ENCODE assay signal across 9 cellular contexts in the genomic region with DNA sequence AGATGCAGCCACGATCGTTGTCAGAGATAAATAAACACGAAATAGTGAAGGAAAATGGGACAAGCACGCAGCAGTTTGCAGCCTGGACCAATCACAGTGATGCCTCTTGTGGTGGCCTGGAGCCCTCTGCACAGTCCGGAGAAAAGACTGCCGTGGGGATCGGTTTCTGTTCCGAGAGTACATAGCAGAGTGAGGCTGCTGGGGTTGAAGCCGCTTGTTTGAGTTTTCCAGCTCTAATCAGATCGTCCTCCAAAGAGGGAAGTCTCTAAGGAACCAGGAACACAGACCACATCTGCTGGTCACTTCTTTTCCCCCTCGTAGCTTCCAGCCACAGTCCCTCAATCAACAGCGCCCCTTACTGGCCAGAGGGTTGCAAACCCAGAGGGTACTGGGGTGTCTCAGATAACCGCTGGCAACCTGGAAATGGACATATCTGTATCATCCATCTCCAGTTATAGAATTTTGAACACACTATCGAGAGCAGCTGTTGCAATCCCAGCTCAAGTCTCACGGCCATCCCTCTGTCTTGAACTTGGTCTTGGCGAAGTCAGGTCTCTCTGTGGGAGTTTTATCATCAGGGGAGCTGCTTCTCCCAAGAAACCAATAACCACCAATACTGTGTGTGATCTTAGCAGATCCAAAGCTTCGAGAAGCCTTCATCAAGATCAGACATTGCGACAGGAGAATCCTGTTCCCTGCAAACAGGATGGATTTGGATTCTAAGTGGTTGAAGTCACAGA. TPM values are rescaled to one million over a fixed set of nuclear protein-coding genes. Genes with fewer than 3 reads are reported as not detected.
DNase-seq lines count a peak whose midpoint lies in the region; ATAC-seq and TF ChIP-seq lines count a peak whose summit lies in the region.
"Had no signal": no experiment of that assay in that cellular context is flagged by ENCODE, and none has a peak within 500 bp of the region (broad histone marks: within the 10 kb centered on the region; RNA-seq: fewer than 3 reads in every experiment).

No MANE protein-coding gene starts in this region.

- H2AFZ ChIP-seq in DND-41 (ENCODE audit: low read depth, low read length) = no peak overlapping the region
- H2AFZ ChIP-seq in OCI-LY1 (ENCODE audit: low read length) = no peak overlapping the region

- H3K9ac ChIP-seq in DND-41 (ENCODE audit: low read depth, low read length) = no peak overlapping the region
- no peak overlapping the region for H3K9ac ChIP-seq in OCI-LY1 (ENCODE audit: low read length)

- no peak for ATAC-seq in DND-41 (ENCODE audit: insufficient read depth, low read depth)
- peak; percentile 58 for ATAC-seq in HG03354 (IDR thresholded peaks at IDR 0.05; ENCODE audit: poor library complexity, severe bottlenecking, unreplicated experiment)
- peak; percentile 57 to 82 for ATAC-seq in natural killer cell treated with Interleukin-12 subunit alpha and Interleukin-12 subunit beta and Interleukin-15 and Interleukin-18, amount 100 ng/mL, for 72 hours
- no peak for ATAC-seq in HG03097 (IDR thresholded peaks at IDR 0.05; ENCODE audit: low FRiP score, unreplicated experiment)

- TF ChIP-seq CTCF in DND-41 (IDR thresholded peaks at IDR 0.05; ENCODE audit: borderline replicate concordance, extremely low read depth, low read length, poor library complexity, severe bottlenecking) (peak; percentile 73), OCI-LY1 (IDR thresholded peaks at IDR 0.05; ENCODE audit: low read length) (peak; percentile 84), fibroblast of pulmonary artery (IDR thresholded peaks at IDR 0.05; ENCODE audit: low read length, missing control alignments) (peak; percentile 90)

- H3K27me3 ChIP-seq in DND-41 (ENCODE audit: insufficient read depth, low read length, poor library complexity) (no peaks in the 10 kb centered on the region), OCI-LY1 (ENCODE audit: insufficient read depth, low read length) (no peaks in the 10 kb centered on the region; the same call in 1 of the 2 replicates)

- H3K36me3 Mint-ChIP-seq in natural killer cell treated with Interleukin-12 subunit alpha and Interleukin-12 subunit beta and Interleukin-15 and Interleukin-18, amount 100 ng/mL, for 72 hours = no peaks in the 10 kb centered on the region

- H3K4me1 ChIP-seq in DND-41 (ENCODE audit: insufficient read depth, low read length) (no peaks in the 10 kb centered on the region), OCI-LY1 (ENCODE audit: insufficient read depth, low read length, severe bottlenecking) (no peaks in the 10 kb centered on the region)

- peaks cover 36 to 44% of the 10 kb centered on the region in 2 donors for H3K27me3 Mint-ChIP-seq in natural killer cell treated with Interleukin-12 subunit alpha and Interleukin-12 subunit beta and Interleukin-15 and Interleukin-18, amount 100 ng/mL, for 72 hours

- H3K4me2 ChIP-seq in DND-41 (ENCODE audit: insufficient read depth, low read length) (no peak overlapping the region), OCI-LY1 (ENCODE audit: low read length) (peak overlapping the region; percentile 32; the same call in 1 of the 2 replicates)

- H3K4me3 ChIP-seq in DND-41 (ENCODE audit: low read depth in 1 of 2, low read length in 2 of 2) = no peak overlapping the region
- H3K4me3 ChIP-seq in OCI-LY1 (ENCODE audit: low read depth, low read length, poor library complexity, severe bottlenecking) = no peak overlapping the region
- H3K4me3 ChIP-seq in fibroblast of pulmonary artery (replicated peaks; ENCODE audit: low read depth, low read length) = peak overlapping the region; percentile 43

- H3K9me3 ChIP-seq in DND-41 (ENCODE audit: insufficient read depth, low read length, severe bottlenecking) = no peaks in the 10 kb centered on the region
- H3K9me3 ChIP-seq in OCI-LY1 (ENCODE audit: low read length) = no peaks in the 10 kb centered on the region

- H3K4me1 Mint-ChIP-seq in natural killer cell treated with Interleukin-12 subunit alpha and Interleukin-12 subunit beta and Interleukin-15 and Interleukin-18, amount 100 ng/mL, for 72 hours (ENCODE audit: low read depth in 2 of 2) = peaks cover 0 to 6% of the 10 kb centered on the region in 2 donors

- no peaks in the 10 kb centered on the region for H3K9me2 ChIP-seq in OCI-LY1 (ENCODE audit: low read depth, low read length)

- H3K36me3 ChIP-seq in DND-41 (ENCODE audit: insufficient read depth, low read length) (no peaks in the 10 kb centered on the region), OCI-LY1 (ENCODE audit: insufficient read depth, low read length) (no peaks in the 10 kb centered on the region)

- H3K9me3 Mint-ChIP-seq in natural killer cell treated with Interleukin-12 subunit alpha and Interleukin-12 subunit beta and Interleukin-15 and Interleukin-18, amount 100 ng/mL, for 72 hours = no peaks in the 10 kb centered on the region

- DNase-seq in DND-41 (peak; percentile 41), activated T-helper 1 cell treated with Interleukin-2 at 50 U/mL for 16 hours (ENCODE audit: low read depth) (peak; percentile 15), fibroblast of pulmonary artery (ENCODE audit: low read depth) (peak; percentile 67)
- peak; percentile 82 for DNase-seq in natural killer cell treated with Interleukin-12 subunit alpha and Interleukin-12 subunit beta and Interleukin-15 and Interleukin-18, amount 100 ng/mL, for 72 hours (ENCODE audit: low spot score)
- DNase-seq in stimulated activated naive CD4-positive, alpha-beta T cell (lab: John Stamatoyannopoulos, UW) = peak; percentile 7 to 48 (median 41)

- no peak overlapping the region for H3K27ac ChIP-seq in DND-41 (ENCODE audit: low read length)
- no peak overlapping the region for H3K27ac ChIP-seq in OCI-LY1 (ENCODE audit: low read depth, low read length, poor library complexity, severe bottlenecking)
- H3K27ac ChIP-seq: skin epidermis had no signal

- no peaks in the 10 kb centered on the region for H4K20me1 ChIP-seq in DND-41 (ENCODE audit: insufficient read depth, low read length)
- no peaks in the 10 kb centered on the region for H4K20me1 ChIP-seq in OCI-LY1 (ENCODE audit: insufficient read depth, low read length)

- H3K27ac Mint-ChIP-seq in natural killer cell treated with Interleukin-12 subunit alpha and Interleukin-12 subunit beta and Interleukin-15 and Interleukin-18, amount 100 ng/mL, for 72 hours = no peak overlapping the region

- H3K79me2 ChIP-seq in DND-41 (ENCODE audit: insufficient read depth, low read length) = no peaks in the 10 kb centered on the region
- H3K79me2 ChIP-seq in OCI-LY1 (ENCODE audit: insufficient read depth, low read length) = no peaks in the 10 kb centered on the region

- no peaks in the 10 kb centered on the region for H3F3A ChIP-seq in OCI-LY1 (ENCODE audit: insufficient read depth, low read length)

- H3K4me3 Mint-ChIP-seq in natural killer cell treated with Interleukin-12 subunit alpha and Interleukin-12 subunit beta and Interleukin-15 and Interleukin-18, amount 100 ng/mL, for 72 hours = peak overlapping the region; percentile 19

RNA-seq across cellular contexts. Expression of a gene that starts 57.4 kb away (rescaled TPM):
- under 1 TPM in 1 of 2 donors, not detected in 1; 0.20 TPM for total RNA-seq in natural killer cell treated with Interleukin-12 subunit alpha and Interleukin-12 subunit beta and Interleukin-15 and Interleukin-18, amount 100 ng/mL, for 72 hours

Comparison
In these comparisons a context has a peak if more than half of its experiments do, and no peak if none do; other contexts are left out.
1. ATAC-seq: peak in HG03354 (single experiment) and natural killer cell treated with Interleukin-12 subunit alpha and Interleukin-12 subunit beta and Interleukin-15 and Interleukin-18, amount 100 ng/mL, for 72 hours (2 of 2); none in DND-41 (single experiment) and HG03097 (single experiment).
2. DNase-seq: peak in every context shown above with its lines; median percentile 82 in natural killer cell treated with Interleukin-12 subunit alpha and Interleukin-12 subunit beta and Interleukin-15 and Interleukin-18, amount 100 ng/mL, for 72 hours; 67 in fibroblast of pulmonary artery; 41 in DND-41; 41 in stimulated activated naive CD4-positive, alpha-beta T cell; 15 in activated T-helper 1 cell treated with Interleukin-2 at 50 U/mL for 16 hours.
3. Peak in every context shown above with its lines, with median percentiles within 50 percentile points of each other: CTCF ChIP-seq.